9 cellular contexts compared by ENCODE assay signal in genomic region chr11:121236115-121237001, GRCh38. TPM values are rescaled to one million over a fixed set of nuclear protein-coding genes. Genes with fewer than 3 reads are reported as not detected.
DNase-seq lines count a peak whose midpoint lies in the region; ATAC-seq lines count a peak whose summit lies in the region.
"Had no signal": no experiment of that assay in that cellular context is flagged by ENCODE, and none has a peak within 500 bp of the region (broad histone marks: within the 10 kb centered on the region; RNA-seq: fewer than 3 reads in every experiment).

No MANE protein-coding gene starts in this region.

- peak overlapping the region; percentile 24 for H3K4me3 Mint-ChIP-seq in activated naive CD8-positive, alpha-beta T cell treated with anti-CD3 and anti-CD28 coated beads, Interleukin-2, amount 10 ng/mL, durations not matched to agents 7 days and 5 days
- H3K4me3 Mint-ChIP-seq in activated naive CD8-positive, alpha-beta T cell treated with anti-CD3 and anti-CD28 coated beads for 36 hours = no peak overlapping the region

- H3K4me3 ChIP-seq in adipocyte (ENCODE audit: low read length) = no peak overlapping the region
- H3K4me3 ChIP-seq: BLaER1 had no signal

- H3K27ac Mint-ChIP-seq in activated naive CD8-positive, alpha-beta T cell treated with anti-CD3 and anti-CD28 coated beads, Interleukin-2, amount 10 ng/mL, durations not matched to agents 7 days and 5 days = no peak overlapping the region
- no peak overlapping the region for H3K27ac Mint-ChIP-seq in activated naive CD8-positive, alpha-beta T cell treated with anti-CD3 and anti-CD28 coated beads for 36 hours

- peaks cover 24% of the 10 kb centered on the region for H3K4me1 Mint-ChIP-seq in activated naive CD8-positive, alpha-beta T cell treated with anti-CD3 and anti-CD28 coated beads, Interleukin-2, amount 10 ng/mL, durations not matched to agents 7 days and 5 days
- peaks cover 13% of the 10 kb centered on the region for H3K4me1 Mint-ChIP-seq in activated naive CD8-positive, alpha-beta T cell treated with anti-CD3 and anti-CD28 coated beads for 36 hours

- no peak for ATAC-seq in activated naive CD8-positive, alpha-beta T cell treated with anti-CD3 and anti-CD28 coated beads, Interleukin-2, amount 10 ng/mL, durations not matched to agents 7 days and 5 days (ENCODE audit: low read depth)
- ATAC-seq in HG03139 (IDR thresholded peaks at IDR 0.05; ENCODE audit: unreplicated experiment) (peak; percentile 51), sciatic nerve (no peak)
- ATAC-seq in stimulated activated naive CD8-positive, alpha-beta T cell treated with anti-CD3 and anti-CD28 coated beads, Interleukin-15, Interleukin-2, amounts not matched to agents 100 U/mL and 50 U/mL, for 24 hours = peak; percentile 43

- no peak for DNase-seq in activated naive CD8-positive, alpha-beta T cell treated with anti-CD3 and anti-CD28 coated beads, Interleukin-2, amount 10 ng/mL, durations not matched to agents 7 days and 5 days
- no peak for DNase-seq in activated naive CD8-positive, alpha-beta T cell treated with anti-CD3 and anti-CD28 coated beads for 36 hours
- DNase-seq in adipocyte (ENCODE audit: low read depth) (peak; percentile 7), sciatic nerve (ENCODE audit: low spot score) (no peak), NCI-H1436 treated with DMSO at 0.1 percent for 48 hours (lab: John Stamatoyannopoulos, UW) (no peak), NCI-H446 (lab: John Stamatoyannopoulos, UW) (no peak)
- DNase-seq in stimulated activated naive CD8-positive, alpha-beta T cell treated with anti-CD3 and anti-CD28 coated beads, Interleukin-15, Interleukin-2, amounts not matched to agents 100 U/mL and 50 U/mL, for 24 hours = no peak

- H3K4me1 ChIP-seq in adipocyte (ENCODE audit: control insufficient read depth, insufficient read depth, low read length) = no peaks in the 10 kb centered on the region
- H3K4me1 ChIP-seq: BLaER1 had no signal

- peaks cover 30% of the 10 kb centered on the region for H3K27me3 Mint-ChIP-seq in activated naive CD8-positive, alpha-beta T cell treated with anti-CD3 and anti-CD28 coated beads, Interleukin-2, amount 10 ng/mL, durations not matched to agents 7 days and 5 days
- peaks cover 18% of the 10 kb centered on the region for H3K27me3 Mint-ChIP-seq in activated naive CD8-positive, alpha-beta T cell treated with anti-CD3 and anti-CD28 coated beads for 36 hours

- H3K36me3 Mint-ChIP-seq in activated naive CD8-positive, alpha-beta T cell treated with anti-CD3 and anti-CD28 coated beads, Interleukin-2, amount 10 ng/mL, durations not matched to agents 7 days and 5 days = no peaks in the 10 kb centered on the region
- H3K36me3 Mint-ChIP-seq in activated naive CD8-positive, alpha-beta T cell treated with anti-CD3 and anti-CD28 coated beads for 36 hours = no peaks in the 10 kb centered on the region

- no peaks in the 10 kb centered on the region for H3K9me3 ChIP-seq in adipocyte (ENCODE audit: control insufficient read depth, low read length)
- H3K9me3 ChIP-seq: BLaER1 had no signal

- no peak overlapping the region for H3K9ac ChIP-seq in adipocyte (ENCODE audit: low read length)
- H3K9ac ChIP-seq: BLaER1 had no signal

- peaks cover 48% of the 10 kb centered on the region for H3K27me3 ChIP-seq in adipocyte (replicated peaks; ENCODE audit: control insufficient read depth, insufficient read depth, low read length)
- H3K27me3 ChIP-seq: BLaER1 had no signal

- intact Hi-C loops in sciatic nerve (cut with DNase I) = no loop called here

- POLR2A ChIA-PET in activated naive CD8-positive, alpha-beta T cell treated with anti-CD3 and anti-CD28 coated beads, Interleukin-2, amount 10 ng/mL, durations not matched to agents 7 days and 5 days (lab: Charles Lee) = no interaction called here

- no peaks in the 10 kb centered on the region for H3K36me3 ChIP-seq in adipocyte (ENCODE audit: control insufficient read depth, insufficient read depth, low read length, severe bottlenecking)
- H3K36me3 ChIP-seq: BLaER1 had no signal

- H3K9me3 Mint-ChIP-seq in activated naive CD8-positive, alpha-beta T cell treated with anti-CD3 and anti-CD28 coated beads, Interleukin-2, amount 10 ng/mL, durations not matched to agents 7 days and 5 days = no peaks in the 10 kb centered on the region
- H3K9me3 Mint-ChIP-seq in activated naive CD8-positive, alpha-beta T cell treated with anti-CD3 and anti-CD28 coated beads for 36 hours = no peaks in the 10 kb centered on the region

RNA-seq across cellular contexts. Expression of gene SC5D, which starts 56.2 kb away (rescaled TPM):
- total RNA-seq in activated naive CD8-positive, alpha-beta T cell treated with anti-CD3 and anti-CD28 coated beads, Interleukin-2, amount 10 ng/mL, durations not matched to agents 7 days and 5 days = 10 to 100 TPM; 24.8 to 25.5 TPM
- 10 to 100 TPM; 22.6 to 25.0 TPM for total RNA-seq in activated naive CD8-positive, alpha-beta T cell treated with anti-CD3 and anti-CD28 coated beads for 36 hours
- 60.0 TPM for total RNA-seq in sciatic nerve

Comparison
In these comparisons a context has a peak if more than half of its experiments do, and no peak if none do; other contexts are left out.
1. ATAC-seq: peak in HG03139 (single experiment) and stimulated activated naive CD8-positive, alpha-beta T cell treated with anti-CD3 and anti-CD28 coated beads, Interleukin-15, Interleukin-2, amounts not matched to agents 100 U/mL and 50 U/mL, for 24 hours (single experiment); none in activated naive CD8-positive, alpha-beta T cell treated with anti-CD3 and anti-CD28 coated beads, Interleukin-2, amount 10 ng/mL, durations not matched to agents 7 days and 5 days (single experiment) and sciatic nerve (single experiment).